In the genomic region with DNA sequence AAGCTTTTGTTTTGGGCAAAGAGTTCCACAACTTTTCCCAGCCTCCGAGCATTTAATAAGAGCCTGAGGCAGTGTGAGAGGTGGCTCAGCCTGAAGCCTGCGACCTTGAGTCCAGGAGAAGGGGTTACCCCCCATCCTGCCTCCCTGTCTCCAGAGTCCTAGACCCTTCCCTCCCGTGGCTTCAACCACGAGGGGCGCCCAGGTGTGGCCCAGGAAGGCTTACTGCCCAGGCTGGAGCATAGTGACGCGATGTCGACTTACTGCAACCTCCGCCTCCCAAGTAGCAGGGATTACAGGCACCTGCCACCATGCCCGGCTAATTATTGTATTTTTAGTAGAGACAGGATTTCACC, we compare ENCODE assay signal across 8 cellular contexts. TPM values are rescaled to one million over a fixed set of nuclear protein-coding genes. Genes with fewer than 3 reads are reported as not detected.
DNase-seq lines count a peak whose midpoint lies in the region; ATAC-seq, FAIRE-seq and TF ChIP-seq lines count a peak whose summit lies in the region.

No MANE protein-coding gene starts in this region.

- intact Hi-C loops in colonic mucosa (cut with DNase I): no loop called here

- no peaks in the 10 kb centered on the region for H3K9me3 ChIP-seq in colonic mucosa

- ATAC-seq in HG02981 (IDR thresholded peaks at IDR 0.05; ENCODE audit: unreplicated experiment): no peak

- H3K4me3 Mint-ChIP-seq in activated naive CD4-positive, alpha-beta T cell treated with anti-CD3 and anti-CD28 coated beads, Interleukin-2, amount 50 U/mL, for 24 hours: peak overlapping the region; percentile 60
- peak overlapping the region; percentile 70 for H3K4me3 Mint-ChIP-seq in mesothelial cell of epicardium
- H3K4me3 Mint-ChIP-seq in type B pancreatic cell: peak overlapping the region; percentile 74

- H3K4me1 Mint-ChIP-seq in activated naive CD4-positive, alpha-beta T cell treated with anti-CD3 and anti-CD28 coated beads, Interleukin-2, amount 50 U/mL, for 24 hours: peaks cover 7% of the 10 kb centered on the region
- H3K4me1 Mint-ChIP-seq in mesothelial cell of epicardium (peaks cover 3% of the 10 kb centered on the region), type B pancreatic cell (ENCODE audit: unreplicated experiment) (no peaks in the 10 kb centered on the region)

- H3K36me3 Mint-ChIP-seq in activated naive CD4-positive, alpha-beta T cell treated with anti-CD3 and anti-CD28 coated beads, Interleukin-2, amount 50 U/mL, for 24 hours: no peaks in the 10 kb centered on the region
- H3K36me3 Mint-ChIP-seq in mesothelial cell of epicardium (no peaks in the 10 kb centered on the region), type B pancreatic cell (no peaks in the 10 kb centered on the region)

- DNase-seq in activated naive CD4-positive, alpha-beta T cell treated with anti-CD3 and anti-CD28 coated beads, Interleukin-2, amount 50 U/mL, for 16 hours: no peak
- DNase-seq in colonic mucosa (no peak), mesothelial cell of epicardium (ENCODE audit: low spot score in 2 of 2, unreplicated experiment in 2 of 2) (no peak), type B pancreatic cell (ENCODE audit: extremely low spot score, unreplicated experiment) (no peak), KG1 (lab: John Stamatoyannopoulos, UW) (no peak), RCC 7860 (ENCODE audit: low spot score) (no peak)

- no peak overlapping the region for H3K27ac Mint-ChIP-seq in activated naive CD4-positive, alpha-beta T cell treated with anti-CD3 and anti-CD28 coated beads, Interleukin-2, amount 50 U/mL, for 24 hours
- H3K27ac Mint-ChIP-seq in mesothelial cell of epicardium: no peak overlapping the region
- no peak overlapping the region for H3K27ac Mint-ChIP-seq in type B pancreatic cell

- peak overlapping the region; percentile 63 for H3K4me3 ChIP-seq in colonic mucosa

- H3K27ac ChIP-seq in colonic mucosa: no peak overlapping the region

- FAIRE-seq in RCC 7860 (lab: Jason Lieb, UNC): no peak

- H3K9me3 Mint-ChIP-seq in activated naive CD4-positive, alpha-beta T cell treated with anti-CD3 and anti-CD28 coated beads, Interleukin-2, amount 50 U/mL, for 24 hours: no peaks in the 10 kb centered on the region
- H3K9me3 Mint-ChIP-seq in mesothelial cell of epicardium: no peaks in the 10 kb centered on the region
- H3K9me3 Mint-ChIP-seq in type B pancreatic cell: no peaks in the 10 kb centered on the region

- no peaks in the 10 kb centered on the region for H3K27me3 ChIP-seq in colonic mucosa

- no peaks in the 10 kb centered on the region for H3K27me3 Mint-ChIP-seq in activated naive CD4-positive, alpha-beta T cell treated with anti-CD3 and anti-CD28 coated beads, Interleukin-2, amount 50 U/mL, for 24 hours
- no peaks in the 10 kb centered on the region for H3K27me3 Mint-ChIP-seq in mesothelial cell of epicardium (ENCODE audit: low read depth)
- peaks cover 8% of the 10 kb centered on the region for H3K27me3 Mint-ChIP-seq in type B pancreatic cell

- no peak overlapping the region for H3K9ac ChIP-seq in colonic mucosa (ENCODE audit: low read depth in 2 of 2, low read length in 2 of 2)

- no peaks in the 10 kb centered on the region for H3K36me3 ChIP-seq in colonic mucosa

- TF ChIP-seq CTCF in colonic mucosa (IDR thresholded peaks at IDR 0.05) (no peak), mesothelial cell of epicardium (IDR thresholded peaks at IDR 0.05; ENCODE audit: unreplicated experiment) (no peak), type B pancreatic cell (conservative IDR thresholded peaks at IDR 0.05) (no peak)

- no peaks in the 10 kb centered on the region for H3K4me1 ChIP-seq in colonic mucosa

RNA-seq across cellular contexts. Expression of a gene that starts 0.6 kb away (rescaled TPM):
- under 1 TPM; 0.53 to 0.57 TPM for total RNA-seq in colonic mucosa
- 3.9 to 6.6 TPM (median 4.9 TPM) in 3 replicates for total RNA-seq in mesothelial cell of epicardium
- total RNA-seq in type B pancreatic cell (ENCODE audit: low replicate concordance): 2.9 and 3.0 TPM in 2 replicates

RNA-seq across cellular contexts. Expression of a gene that starts 9.5 kb away (rescaled TPM):
- total RNA-seq in colonic mucosa: not detected
- total RNA-seq in mesothelial cell of epicardium: not detected in 3 replicates
- total RNA-seq in type B pancreatic cell (ENCODE audit: low replicate concordance): not detected in 2 replicates

RNA-seq across cellular contexts. Expression of a gene that starts 19.9 kb away (rescaled TPM):
- total RNA-seq in colonic mucosa: 1 to 10 TPM in 1 of 2 donors, under 1 TPM in 1; 0.69 to 1.7 TPM
- 0.20 to 0.51 TPM (median 0.20 TPM) in 3 replicates for total RNA-seq in mesothelial cell of epicardium
- total RNA-seq in type B pancreatic cell (ENCODE audit: low replicate concordance): 0.53 and 0.86 TPM in 2 replicates

RNA-seq across cellular contexts. Expression of a gene that starts 42.3 kb away (rescaled TPM):
- total RNA-seq in colonic mucosa (10 to 100 TPM; 56.6 to 63.1 TPM), mesothelial cell of epicardium (75.1 to 76.4 TPM (median 76.2 TPM) in 3 replicates), type B pancreatic cell (ENCODE audit: low replicate concordance) (57.6 and 59.3 TPM in 2 replicates)
